In genomic region chr10:58266826-58267712, GRCh38 we compare ENCODE assay signal across 8 cellular contexts. TPM values are rescaled to one million over a fixed set of nuclear protein-coding genes. Genes with fewer than 3 reads are reported as not detected.
DNase-seq lines count a peak whose midpoint lies in the region; ATAC-seq and TF ChIP-seq lines count a peak whose summit lies in the region.

No MANE protein-coding gene starts in this region.

- H3K36me3 ChIP-seq in Peyer's patch (no peaks in the 10 kb centered on the region), tibial nerve (no peaks in the 10 kb centered on the region)

- H3K27ac Mint-ChIP-seq in natural killer cell treated with Interleukin-12 subunit alpha and Interleukin-12 subunit beta and Interleukin-15 and Interleukin-18, amount 100 ng/mL, for 72 hours: peak overlapping the region; percentile 89 to 97

- H3K4me3 ChIP-seq in Peyer's patch: peak overlapping the region; percentile 73 to 90 (median 84)
- H3K4me3 ChIP-seq in tibial nerve: peak overlapping the region; percentile 67 to 81 (median 75)

- H3K4me1 ChIP-seq in Peyer's patch (peaks cover 0 to 16% (median 4%) of the 10 kb centered on the region in 4 donors), foreskin keratinocyte (peaks cover 16% of the 10 kb centered on the region), tibial nerve (peaks cover 0 to 43% (median 11%) of the 10 kb centered on the region in 4 donors)

- WGBS in tibial nerve, 2 donors: 0 to 1% methylated on average over 38 to 45 of the region's 53 CpGs

- no peaks in the 10 kb centered on the region for H3K9me3 Mint-ChIP-seq in natural killer cell treated with Interleukin-12 subunit alpha and Interleukin-12 subunit beta and Interleukin-15 and Interleukin-18, amount 100 ng/mL, for 72 hours

- H3K4me1 Mint-ChIP-seq in natural killer cell treated with Interleukin-12 subunit alpha and Interleukin-12 subunit beta and Interleukin-15 and Interleukin-18, amount 100 ng/mL, for 72 hours (ENCODE audit: low read depth in 2 of 2): peaks cover 23 to 50% of the 10 kb centered on the region in 2 donors

- no peaks in the 10 kb centered on the region for H3K27me3 Mint-ChIP-seq in natural killer cell treated with Interleukin-12 subunit alpha and Interleukin-12 subunit beta and Interleukin-15 and Interleukin-18, amount 100 ng/mL, for 72 hours

- TF ChIP-seq POLR2A in Peyer's patch (IDR thresholded peaks at IDR 0.05) (peak in 1 of 2 donors; percentile 28), tibial nerve (IDR thresholded peaks at IDR 0.05) (no peak)

- peak; percentile 7 for DNase-seq in NCI-H1105 treated with DMSO at 0.1 percent for 48 hours (lab: John Stamatoyannopoulos, UW)
- no peak for DNase-seq in NCI-H1105 (lab: John Stamatoyannopoulos, UW)
- peak; percentile 72 to 79 (median 76) for DNase-seq in Peyer's patch
- DNase-seq in activated naive CD4-positive, alpha-beta T cell treated with Interleukin-2 at 50 U/mL for 16 hours: peak; percentile 30
- DNase-seq in foreskin keratinocyte: peak in 1 of 2 donors; percentile 68
- peak; percentile 71 for DNase-seq in natural killer cell treated with Interleukin-12 subunit alpha and Interleukin-12 subunit beta and Interleukin-15 and Interleukin-18, amount 100 ng/mL, for 72 hours (ENCODE audit: low spot score)
- peak; percentile 24 to 63 for DNase-seq in tibial nerve (ENCODE audit: low spot score in 2 of 2)

- ATAC-seq in HG02938 (IDR thresholded peaks at IDR 0.05; ENCODE audit: unreplicated experiment) (peak; percentile 4), foreskin keratinocyte (peak; percentile 2)
- peak in 1 of 2 donors; percentile 7 for ATAC-seq in natural killer cell treated with Interleukin-12 subunit alpha and Interleukin-12 subunit beta and Interleukin-15 and Interleukin-18, amount 100 ng/mL, for 72 hours

- H3K27ac ChIP-seq in Peyer's patch (peak overlapping the region; percentile 97 to 98 (median 98)), foreskin keratinocyte (peak overlapping the region; percentile 80), tibial nerve (peak overlapping the region; percentile 87 to 98 (median 97))

- H3K9me3 ChIP-seq in Peyer's patch: no peaks in the 10 kb centered on the region
- no peaks in the 10 kb centered on the region for H3K9me3 ChIP-seq in tibial nerve

- H3K4me3 Mint-ChIP-seq in natural killer cell treated with Interleukin-12 subunit alpha and Interleukin-12 subunit beta and Interleukin-15 and Interleukin-18, amount 100 ng/mL, for 72 hours: peak overlapping the region; percentile 87

- no peaks in the 10 kb centered on the region for H3K36me3 Mint-ChIP-seq in natural killer cell treated with Interleukin-12 subunit alpha and Interleukin-12 subunit beta and Interleukin-15 and Interleukin-18, amount 100 ng/mL, for 72 hours

- H3K27me3 ChIP-seq in Peyer's patch (no peaks in the 10 kb centered on the region), foreskin keratinocyte (no peaks in the 10 kb centered on the region), tibial nerve (no peaks in the 10 kb centered on the region)

- TF ChIP-seq EP300 in tibial nerve (IDR thresholded peaks at IDR 0.05): peak; percentile 11 to 68

- TF ChIP-seq CTCF in Peyer's patch (IDR thresholded peaks at IDR 0.05) (no peak), foreskin keratinocyte (conservative IDR thresholded peaks at IDR 0.05) (no peak), tibial nerve (IDR thresholded peaks at IDR 0.05) (no peak)

RNA-seq across cellular contexts. Expression of gene IPMK, which starts 0.6 kb away (rescaled TPM):
- 10 to 100 TPM; 10.7 to 40.3 (median 19.0) TPM for total RNA-seq in Peyer's patch
- total RNA-seq in foreskin keratinocyte: 4.5 and 4.6 TPM in 2 replicates
- polyA plus RNA-seq in foreskin keratinocyte: 0.81 and 0.87 TPM in 2 replicates
- 10 to 100 TPM in 1 of 2 donors, 1 to 10 TPM in 1; 5.6 to 10.0 TPM for total RNA-seq in natural killer cell treated with Interleukin-12 subunit alpha and Interleukin-12 subunit beta and Interleukin-15 and Interleukin-18, amount 100 ng/mL, for 72 hours
- 1 to 10 TPM; 4.5 to 6.5 (median 4.8) TPM for total RNA-seq in tibial nerve

RNA-seq across cellular contexts. Expression of gene CISD1, which starts 1.9 kb away (rescaled TPM):
- 10 to 100 TPM; 19.0 to 93.5 (median 50.6) TPM for total RNA-seq in Peyer's patch
- total RNA-seq in foreskin keratinocyte: 44.5 and 45.5 TPM in 2 replicates
- polyA plus RNA-seq in foreskin keratinocyte: 61.8 and 71.2 TPM in 2 replicates
- total RNA-seq in natural killer cell treated with Interleukin-12 subunit alpha and Interleukin-12 subunit beta and Interleukin-15 and Interleukin-18, amount 100 ng/mL, for 72 hours: 10 to 100 TPM; 41.2 to 48.5 TPM
- total RNA-seq in tibial nerve: 10 to 100 TPM in 1 of 4 donors, 1 to 10 TPM in 3; 3.7 to 14.2 (median 6.7) TPM
